8 cellular contexts compared by ENCODE assay signal in the genomic region with DNA sequence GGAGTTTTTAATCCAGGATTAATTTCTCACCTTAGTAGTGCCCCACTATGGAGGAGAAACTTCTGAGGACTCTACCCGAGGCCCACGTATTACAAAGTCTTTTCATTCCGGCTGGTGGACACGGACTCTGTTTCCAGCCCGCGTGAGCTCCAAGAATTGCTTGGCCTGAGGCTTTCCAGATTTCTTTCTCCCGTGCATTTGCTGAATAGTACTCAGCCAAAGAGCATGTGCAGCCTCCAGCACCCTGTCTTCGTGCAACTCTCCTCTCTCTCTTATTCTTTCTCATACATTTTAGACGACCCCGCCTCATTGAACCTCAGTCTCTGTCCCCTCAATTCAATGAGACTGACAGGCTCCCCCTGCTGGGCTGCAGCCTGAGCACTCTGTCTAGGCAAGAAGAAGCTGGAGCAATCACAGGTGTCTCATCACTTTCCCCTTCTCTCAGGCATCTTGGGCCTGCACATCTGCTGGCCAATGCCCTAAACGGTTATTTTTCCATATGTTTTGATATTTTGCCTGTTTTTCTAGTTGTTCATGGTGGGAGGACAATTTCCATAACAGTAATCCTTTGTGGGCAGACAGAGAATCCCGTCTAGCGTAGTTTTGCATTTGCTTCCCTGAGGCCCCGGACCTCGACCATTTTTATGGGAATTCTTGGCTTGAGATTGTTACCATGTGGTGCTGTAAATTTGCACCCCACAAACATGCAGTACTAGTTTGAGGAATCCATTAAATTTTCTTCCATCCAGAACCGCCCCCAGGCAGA. TPM values are rescaled to one million over a fixed set of nuclear protein-coding genes. Genes with fewer than 3 reads are reported as not detected.
DNase-seq lines count a peak whose midpoint lies in the region; ATAC-seq and TF ChIP-seq lines count a peak whose summit lies in the region.

No MANE protein-coding gene starts in this region.

- no peaks in the 10 kb centered on the region for H3K9me3 Mint-ChIP-seq in activated T-cell treated with anti-CD3 and anti-CD28 coated beads, Interleukin-2, amount 50 U/mL, for 4 hours

- H3K4me1 ChIP-seq in HAP-1 (peaks cover 6% of the 10 kb centered on the region; the same call in 1 of the 2 replicates), OCI-LY3 (ENCODE audit: low read length) (peaks cover 6% of the 10 kb centered on the region; the same call in 1 of the 2 replicates), tibial nerve (peaks cover 0 to 35% (median 16%) of the 10 kb centered on the region in 4 donors)

- peak in 1 of 2 donors; percentile 32 for ATAC-seq in activated T-cell treated with anti-CD3 and anti-CD28 coated beads, Interleukin-2, amount 50 U/mL, for 4 hours
- ATAC-seq in omental fat pad (ENCODE audit: low FRiP score) (peak; percentile 54), HG03108 (IDR thresholded peaks at IDR 0.05; ENCODE audit: unreplicated experiment) (no peak)

- no peaks in the 10 kb centered on the region for H3K79me2 ChIP-seq in OCI-LY3 (ENCODE audit: low read length)

- peaks cover 67% of the 10 kb centered on the region for H3K4me1 Mint-ChIP-seq in activated T-cell treated with anti-CD3 and anti-CD28 coated beads, Interleukin-2, amount 50 U/mL, for 4 hours (ENCODE audit: low read depth)

- H3K27me3 ChIP-seq in HAP-1 (ENCODE audit: low read depth): no peaks in the 10 kb centered on the region
- no peaks in the 10 kb centered on the region for H3K27me3 ChIP-seq in OCI-LY3 (ENCODE audit: low read depth, low read length)
- H3K27me3 ChIP-seq in tibial nerve: no peaks in the 10 kb centered on the region

- peak overlapping the region; percentile 19; the same call in 1 of the 2 replicates for H3K4me2 ChIP-seq in OCI-LY3 (ENCODE audit: low read length)

- 36 to 39% methylated on average over 16 of the region's 16 CpGs for whole genome bisulfite sequencing in tibial nerve, 2 donors

- TF ChIP-seq EP300 in tibial nerve (IDR thresholded peaks at IDR 0.05): no peak

- in situ Hi-C loops in HAP-1 (cut with MboI; ENCODE audit: low sequenced_read_pairs): no loop called here

- no peaks in the 10 kb centered on the region for H3K36me3 Mint-ChIP-seq in activated T-cell treated with anti-CD3 and anti-CD28 coated beads, Interleukin-2, amount 50 U/mL, for 4 hours (ENCODE audit: insufficient read depth)

- H4K20me1 ChIP-seq in OCI-LY3 (ENCODE audit: insufficient read depth, low read length): no peaks in the 10 kb centered on the region

- peak overlapping the region; percentile 40 for H3K4me3 Mint-ChIP-seq in activated T-cell treated with anti-CD3 and anti-CD28 coated beads, Interleukin-2, amount 50 U/mL, for 4 hours

- no peak overlapping the region for H3K9ac ChIP-seq in OCI-LY3 (ENCODE audit: low read length)

- H3K4me3 ChIP-seq in HAP-1 (no peak overlapping the region), OCI-LY3 (ENCODE audit: low read length) (no peak overlapping the region), fibroblast of villous mesenchyme (ENCODE audit: low read depth, low read length) (no peak overlapping the region), tibial nerve (no peak overlapping the region)

- H3K36me3 ChIP-seq in HAP-1 (replicated peaks): no peaks in the 10 kb centered on the region
- H3K36me3 ChIP-seq in OCI-LY3 (replicated peaks; ENCODE audit: low read depth, low read length): no peaks in the 10 kb centered on the region
- no peaks in the 10 kb centered on the region for H3K36me3 ChIP-seq in tibial nerve

- TF ChIP-seq CTCF in OCI-LY3 (IDR thresholded peaks at IDR 0.05; ENCODE audit: low read depth, low read length) (peak; percentile 82), fibroblast of villous mesenchyme (IDR thresholded peaks at IDR 0.05; ENCODE audit: insufficient read depth, low read depth, low read length) (peak; percentile 88), omental fat pad (IDR thresholded peaks at IDR 0.05) (peak in 1 of 3 donors; percentile 58), tibial nerve (IDR thresholded peaks at IDR 0.05) (peak; percentile 65 to 78 (median 67))

- TF ChIP-seq POLR2A in tibial nerve (IDR thresholded peaks at IDR 0.05): no peak

- H3K27me3 Mint-ChIP-seq in activated T-cell treated with anti-CD3 and anti-CD28 coated beads, Interleukin-2, amount 50 U/mL, for 4 hours (ENCODE audit: low read depth): no peaks in the 10 kb centered on the region

- H3K27ac ChIP-seq in OCI-LY3 (ENCODE audit: low read length): no peak overlapping the region
- H3K27ac ChIP-seq in tibial nerve: peak overlapping the region in 1 of 4 donors; percentile 74

- DNase-seq in COLO668 (lab: John Stamatoyannopoulos, UW; ENCODE audit: unreplicated experiment) (peak; percentile 63), HAP-1 (ENCODE audit: low spot score in 2 of 2) (peak; percentile 53 to 87), fibroblast of villous mesenchyme (ENCODE audit: low read depth) (peak; percentile 62), omental fat pad (ENCODE audit: low spot score) (peak; percentile 57), tibial nerve (ENCODE audit: low spot score in 2 of 2) (peak; percentile 62 to 81)
- DNase-seq in activated T-cell treated with anti-CD3 and anti-CD28 coated beads, Interleukin-2, amount 50 U/mL, for 4 hours: peak; percentile 62

- no peak overlapping the region for H2AFZ ChIP-seq in OCI-LY3 (ENCODE audit: low read depth, low read length)

- H3K9me3 ChIP-seq in HAP-1 (no peaks in the 10 kb centered on the region), OCI-LY3 (ENCODE audit: insufficient read depth, low read length) (no peaks in the 10 kb centered on the region), tibial nerve (no peaks in the 10 kb centered on the region)

RNA-seq across cellular contexts. Expression of a gene that starts 50.0 kb away (rescaled TPM):
- total RNA-seq in activated T-cell treated with anti-CD3 and anti-CD28 coated beads, Interleukin-2, amount 50 U/mL, for 4 hours: 10 to 100 TPM; 55.5 to 66.6 (median 60.6) TPM
- total RNA-seq in fibroblast of villous mesenchyme (36.4 and 55.3 TPM in 2 replicates), omental fat pad (10 to 100 TPM; 21.3 to 35.5 (median 31.7) TPM), tibial nerve (10 to 100 TPM; 22.7 to 29.3 (median 25.8) TPM)
